In the genomic region with DNA sequence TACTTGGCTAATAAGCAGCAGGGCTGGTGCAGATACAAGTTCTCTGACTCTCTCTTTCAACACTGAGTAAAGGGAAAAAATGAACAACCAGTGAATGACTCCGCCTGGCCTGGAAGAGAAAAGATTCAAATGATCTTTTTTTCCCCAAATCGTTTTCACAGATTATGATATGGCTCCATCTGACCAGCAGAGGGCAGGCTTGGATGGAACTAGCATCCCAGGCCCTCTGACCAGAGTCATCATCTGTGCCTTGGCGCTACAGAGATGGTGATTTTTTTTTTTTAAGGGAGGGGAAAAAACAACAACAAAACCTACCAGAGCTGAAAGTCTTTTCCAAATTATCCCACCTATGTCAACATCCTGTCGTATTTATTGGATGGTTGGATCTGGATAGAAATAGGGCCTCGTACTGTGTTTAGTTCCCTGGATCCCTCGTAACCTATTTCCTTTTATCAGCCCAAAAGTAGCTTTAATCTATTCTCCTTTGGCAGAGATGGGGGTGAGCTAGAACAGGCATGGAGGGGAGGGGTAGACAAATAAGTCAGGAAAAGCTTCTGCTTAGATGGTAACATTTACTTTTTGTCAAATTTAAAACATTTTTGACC, we compare ENCODE assay signal across 8 cellular contexts.
DNase-seq lines count a peak whose midpoint lies in the region; ATAC-seq, FAIRE-seq and TF ChIP-seq lines count a peak whose summit lies in the region.

No MANE protein-coding gene starts in this region.

- H3K79me2 ChIP-seq in H1 (ENCODE audit: control insufficient read depth in 1 of 2, insufficient read depth in 2 of 2, low read length in 2 of 2): no peaks in the 10 kb centered on the region

- H3K79me1 ChIP-seq in H1 (ENCODE audit: low read depth, low read length): no peaks in the 10 kb centered on the region

- H3K4me1 ChIP-seq in H1 (replicated peaks in 1 of 4; ENCODE audit: control insufficient read depth in 3 of 4, insufficient read depth in 4 of 4, low read length in 3 of 4): no peaks in the 10 kb centered on the region

- H3K9me3 Mint-ChIP-seq in activated CD4-positive, alpha-beta T cell treated with anti-CD3 and anti-CD28 coated beads for 36 hours (ENCODE audit: low read depth): no peaks in the 10 kb centered on the region
- no peaks in the 10 kb centered on the region for H3K9me3 Mint-ChIP-seq in memory B cell

- H3K4ac ChIP-seq in H1 (replicated peaks; ENCODE audit: insufficient read length, low read depth, low read length): no peak overlapping the region

- no peak overlapping the region for H3K27ac Mint-ChIP-seq in activated CD4-positive, alpha-beta T cell treated with anti-CD3 and anti-CD28 coated beads for 36 hours
- no peak overlapping the region for H3K27ac Mint-ChIP-seq in memory B cell

- H2BK120ac ChIP-seq in H1 (replicated peaks; ENCODE audit: low read depth, low read length): no peak overlapping the region

- no peak overlapping the region for H3K18ac ChIP-seq in H1 (ENCODE audit: extremely low read depth, low read length)

- TF ChIP-seq CTCF in H1 (IDR thresholded peaks at IDR 0.05; ENCODE audit: control extremely low read depth in 1 of 3, insufficient read depth in 1 of 3, low read depth in 1 of 3, low read length in 3 of 3): peak; percentile 62 to 87 (median 78)

- H3K36me3 ChIP-seq in H1 (ENCODE audit: control insufficient read depth in 2 of 4, insufficient read depth in 4 of 4, low read length in 3 of 4): no peaks in the 10 kb centered on the region

- H3K4me1 Mint-ChIP-seq in activated CD4-positive, alpha-beta T cell treated with anti-CD3 and anti-CD28 coated beads for 36 hours: no peaks in the 10 kb centered on the region
- no peaks in the 10 kb centered on the region for H3K4me1 Mint-ChIP-seq in memory B cell

- H2AFZ ChIP-seq in H1 (ENCODE audit: low read length): peak overlapping the region; percentile 44

- H3K14ac ChIP-seq in H1 (ENCODE audit: insufficient read length): no peak overlapping the region

- no peak overlapping the region for H3K9ac ChIP-seq in H1 (replicated peaks in 1 of 4; ENCODE audit: extremely low read depth in 1 of 4, low read depth in 3 of 4, low read length in 3 of 4)

- TF ChIP-seq POLR2A in H1 (IDR thresholded peaks at IDR 0.05; ENCODE audit: control extremely low read depth in 1 of 2, low read depth in 2 of 2, low read length in 2 of 2): no peak

- no peaks in the 10 kb centered on the region for H3K36me3 Mint-ChIP-seq in activated CD4-positive, alpha-beta T cell treated with anti-CD3 and anti-CD28 coated beads for 36 hours (ENCODE audit: low read depth)
- H3K36me3 Mint-ChIP-seq in memory B cell: no peaks in the 10 kb centered on the region

- H3K27ac ChIP-seq in H1 (ENCODE audit: low read depth, low read length): no peak overlapping the region

- H4K20me1 ChIP-seq in H1 (replicated peaks in 1 of 2; ENCODE audit: control insufficient read depth in 1 of 2, insufficient read depth in 2 of 2, low read length in 2 of 2): no peaks in the 10 kb centered on the region

- no peaks in the 10 kb centered on the region for H3K27me3 ChIP-seq in H1 (replicated peaks in 1 of 4; ENCODE audit: control insufficient read depth in 3 of 4, extremely low read depth in 1 of 4, insufficient read depth in 3 of 4, low read length in 3 of 4)

- no peak overlapping the region for H2BK20ac ChIP-seq in H1 (ENCODE audit: low read length)

- no peak overlapping the region for H3K4me2 ChIP-seq in H1 (ENCODE audit: insufficient read depth in 1 of 2, low read depth in 2 of 2, low read length in 2 of 2)

- H3K23ac ChIP-seq in H1 (ENCODE audit: insufficient read length): no peak overlapping the region

- H4K91ac ChIP-seq in H1 (replicated peaks; ENCODE audit: insufficient read length, low read length): no peak overlapping the region

- H3K4me3 Mint-ChIP-seq in activated CD4-positive, alpha-beta T cell treated with anti-CD3 and anti-CD28 coated beads for 36 hours: no peak overlapping the region
- H3K4me3 Mint-ChIP-seq in memory B cell: no peak overlapping the region

- H2BK5ac ChIP-seq in H1 (ENCODE audit: low read depth, low read length): no peak overlapping the region

- H3K23me2 ChIP-seq in H1 (ENCODE audit: low read depth, low read length): no peaks in the 10 kb centered on the region

- H3K56ac ChIP-seq in H1 (replicated peaks; ENCODE audit: insufficient read length, low read depth, low read length): no peak overlapping the region

- no peak overlapping the region for H2BK12ac ChIP-seq in H1 (ENCODE audit: low read depth, low read length)

- H4K8ac ChIP-seq in H1 (ENCODE audit: extremely low read depth, insufficient read depth, low read length): no peak overlapping the region

- no peak for ATAC-seq in activated CD4-positive, CD25-positive, alpha-beta regulatory T cell treated with anti-CD3 and anti-CD28 coated beads, Interleukin-2, amount 50 U/mL, for 24 hours
- ATAC-seq in HG02642 (IDR thresholded peaks at IDR 0.05; ENCODE audit: poor library complexity, unreplicated experiment) (peak; percentile 86), memory B cell (ENCODE audit: low read depth) (peak; percentile 42)
- peak; percentile 78 for ATAC-seq in activated CD4-positive, alpha-beta T cell treated with anti-CD3 and anti-CD28 coated beads for 36 hours

- TF ChIP-seq RAD21 in H1 (IDR thresholded peaks at IDR 0.05 in 1 of 2, conservative IDR thresholded peaks at IDR 0.05 in 1 of 2; ENCODE audit: low read depth in 2 of 2, low read length in 2 of 2): peak; percentile 86 to 90

- H3K4me3 ChIP-seq in H1 (ENCODE audit: extremely low read depth in 1 of 4, insufficient read depth in 2 of 4, low read depth in 3 of 4, low read length in 4 of 4): no peak overlapping the region

- intact Hi-C loops in activated CD4-positive, alpha-beta T cell treated with anti-CD3 and anti-CD28 coated beads for 36 hours (cut with DNase I, micrococcal nuclease): loop anchor here (1.0 to 5.0 kb wide), 4 partner anchors 49 to 551 kb away; no protein-coding TSS in a partner anchor

- no peak overlapping the region for H2BK15ac ChIP-seq in H1 (ENCODE audit: low read length)

- FAIRE-seq in H1 (lab: Jason Lieb, UNC): peak; percentile 87

- POLR2A ChIA-PET in activated CD4-positive, alpha-beta T cell treated with anti-CD3 and anti-CD28 coated beads for 36 hours (lab: Charles Lee): no interaction called here
- POLR2A ChIA-PET in H1 (lab: Charles Lee; ENCODE audit: partially characterized antibody): no interaction called here

- no peaks in the 10 kb centered on the region for H3K9me3 ChIP-seq in H1 (ENCODE audit: insufficient read depth in 2 of 2, low read depth in 1 of 2, low read length in 1 of 2)

- H2AK5ac ChIP-seq in H1 (ENCODE audit: low read depth, low read length): no peak overlapping the region

- H3K27me3 Mint-ChIP-seq in activated CD4-positive, alpha-beta T cell treated with anti-CD3 and anti-CD28 coated beads for 36 hours: no peaks in the 10 kb centered on the region
- peaks cover 5% of the 10 kb centered on the region for H3K27me3 Mint-ChIP-seq in memory B cell

- 41% methylated on average over 6 of the region's 6 CpGs; no CpG with 5 or more reads in 1 of the 2 experiments for WGBS in H1 (ENCODE audit: extremely low coverage in 1 of 2, insufficient coverage in 1 of 2, insufficient read length in 1 of 2, insufficient replicate concordance in 2 of 2, low coverage in 1 of 2, low lambda C conversion rate in 2 of 2, missing lambda C conversion rate in 1 of 2), 2 experiments

- H4K5ac ChIP-seq in H1 (ENCODE audit: insufficient read length, low read depth, low read length): no peak overlapping the region

- CTCF ChIA-PET in activated CD4-positive, alpha-beta T cell treated with anti-CD3 and anti-CD28 coated beads for 36 hours (lab: Charles Lee): interaction anchor here (0.6 to 2.5 kb wide), 16 partner anchors 12 to 1015 kb away, joined by 3 to 10 read pairs (median 3); a partner anchor contains a TSS
- CTCF ChIA-PET in H1 (lab: Charles Lee; ENCODE audit: partially characterized antibody): interaction anchor here (0.6 to 9.5 kb wide), 43 partner anchors 15 to 611 kb away, joined by 3 to 152 read pairs (median 3); no protein-coding TSS in a partner anchor

- peak; percentile 37 for DNase-seq in activated CD4-positive, CD25-positive, alpha-beta regulatory T cell treated with anti-CD3 and anti-CD28 coated beads, Interleukin-2, amount 50 U/mL, for 72 hours
- DNase-seq in NCI-H1694 (lab: John Stamatoyannopoulos, UW) (peak; percentile 24), H1 (ENCODE audit: low read depth in 1 of 2, low spot score in 2 of 2) (peak; percentile 10 to 74), memory B cell (ENCODE audit: low spot score in 2 of 2) (peak in 1 of 2 donors; percentile 11)
- DNase-seq in activated CD4-positive, alpha-beta T cell treated with anti-CD3 and anti-CD28 coated beads for 36 hours: peak; percentile 75
- DNase-seq in stimulated activated CD8-positive, alpha-beta memory T cell treated with anti-CD3 and anti-CD28 coated beads, Interleukin-7, amount 100 ng/mL, for 4 hours (ENCODE audit: low read depth in 2 of 2): peak; percentile 8 to 13

- TF ChIP-seq EP300 in H1 (IDR thresholded peaks at IDR 0.05; ENCODE audit: borderline replicate concordance in 1 of 2, low read depth in 2 of 2, low read length in 2 of 2): no peak

TF ChIP-seq in H1, 55 proteins besides CTCF, POLR2A, EP300 and RAD21 (continues in another document):
- TF ChIP-seq PHF8 (conservative IDR thresholded peaks at IDR 0.05; ENCODE audit: low read depth, low read length): no peak
- TF ChIP-seq JUN (IDR thresholded peaks at IDR 0.05; ENCODE audit: low read depth, low read length): no peak
- no peak for TF ChIP-seq NANOG (IDR thresholded peaks at IDR 0.05; ENCODE audit: insufficient read depth, low read depth, low read length, poor library complexity, severe bottlenecking)
- no peak for TF ChIP-seq BACH1 (IDR thresholded peaks at IDR 0.05; ENCODE audit: low read length)
- no peak; the same call in 1 of the 2 replicates for TF ChIP-seq EGR1 (IDR thresholded peaks at IDR 0.05; ENCODE audit: borderline replicate concordance, low read depth, low read length)
- TF ChIP-seq KDM4A (IDR thresholded peaks at IDR 0.05; ENCODE audit: low read depth, low read length, severe bottlenecking): no peak
- no peak for TF ChIP-seq SP2 (IDR thresholded peaks at IDR 0.05; ENCODE audit: low read length)
- no peak for TF ChIP-seq CHD2 (IDR thresholded peaks at IDR 0.05; ENCODE audit: low read length)
- TF ChIP-seq, protein P1, sequence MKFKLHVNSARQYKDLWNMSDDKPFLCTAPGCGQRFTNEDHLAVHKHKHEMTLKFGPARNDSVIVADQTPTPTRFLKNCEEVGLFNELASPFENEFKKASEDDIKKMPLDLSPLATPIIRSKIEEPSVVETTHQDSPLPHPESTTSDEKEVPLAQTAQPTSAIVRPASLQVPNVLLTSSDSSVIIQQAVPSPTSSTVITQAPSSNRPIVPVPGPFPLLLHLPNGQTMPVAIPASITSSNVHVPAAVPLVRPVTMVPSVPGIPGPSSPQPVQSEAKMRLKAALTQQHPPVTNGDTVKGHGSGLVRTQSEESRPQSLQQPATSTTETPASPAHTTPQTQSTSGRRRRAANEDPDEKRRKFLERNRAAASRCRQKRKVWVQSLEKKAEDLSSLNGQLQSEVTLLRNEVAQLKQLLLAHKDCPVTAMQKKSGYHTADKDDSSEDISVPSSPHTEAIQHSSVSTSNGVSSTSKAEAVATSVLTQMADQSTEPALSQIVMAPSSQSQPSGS (IDR thresholded peaks at IDR 0.05; ENCODE audit: low read length): no peak
- no peak for TF ChIP-seq KDM5A (IDR thresholded peaks at IDR 0.05; ENCODE audit: low read length)

Comparison
In these comparisons a context has a peak if more than half of its experiments do, and no peak if none do; other contexts are left out.
1. ATAC-seq: peak in HG02642 (single experiment), activated CD4-positive, alpha-beta T cell treated with anti-CD3 and anti-CD28 coated beads for 36 hours (single experiment) and memory B cell (single experiment); none in activated CD4-positive, CD25-positive, alpha-beta regulatory T cell treated with anti-CD3 and anti-CD28 coated beads, Interleukin-2, amount 50 U/mL, for 24 hours (0 of 2).